2 cellular contexts compared by ENCODE assay signal in genomic region chr12:10278104-10278503, GRCh38.
A peak's percentile ranks its signal among the peaks of the same experiment; 100 is the strongest.
TF ChIP-seq lines count a peak whose summit lies in the region.

No MANE protein-coding gene starts in this region.

TF ChIP-seq in HepG2, 621 proteins besides CTCF, POLR2A, EP300 and RAD21:
- TF ChIP-seq FOXO4 (CRISPR knock-in tag; conservative IDR thresholded peaks at IDR 0.05) (no peak), PRDM15 (CRISPR knock-in tag; IDR thresholded peaks at IDR 0.05) (peak; percentile 64; the same call in 1 of the 2 replicates)

TF ChIP-seq in H1, 55 proteins besides CTCF, POLR2A, EP300 and RAD21:
- no peak for TF ChIP-seq SIN3A (conservative IDR thresholded peaks at IDR 0.05 in 1 of 2, IDR thresholded peaks at IDR 0.05 in 1 of 2; ENCODE audit: low read depth in 1 of 2, low read length in 2 of 2)
- TF ChIP-seq SP2 (IDR thresholded peaks at IDR 0.05; ENCODE audit: low read length): no peak
- TF ChIP-seq SUZ12 (IDR thresholded peaks at IDR 0.05; ENCODE audit: low read length): no peak
- no peak for TF ChIP-seq KDM4A (IDR thresholded peaks at IDR 0.05; ENCODE audit: low read depth, low read length, severe bottlenecking)
- no peak for TF ChIP-seq FOSL1 (IDR thresholded peaks at IDR 0.05; ENCODE audit: insufficient read depth, low read depth, low read length)
- TF ChIP-seq NANOG (IDR thresholded peaks at IDR 0.05; ENCODE audit: insufficient read depth, low read depth, low read length, poor library complexity, severe bottlenecking): no peak
- TF ChIP-seq MAX (IDR thresholded peaks at IDR 0.05): no peak
- TF ChIP-seq CHD1 (IDR thresholded peaks at IDR 0.05; ENCODE audit: low read depth, low read length): no peak
- TF ChIP-seq BRCA1 (IDR thresholded peaks at IDR 0.05; ENCODE audit: low read depth, low read length): no peak
- TF ChIP-seq YY1 (IDR thresholded peaks at IDR 0.05; ENCODE audit: low read depth, low read length): no peak
- TF ChIP-seq CBX5 (IDR thresholded peaks at IDR 0.05; ENCODE audit: low read depth, low read length): no peak
- TF ChIP-seq CBX8 (IDR thresholded peaks at IDR 0.05; ENCODE audit: borderline replicate concordance, low read depth, low read length): no peak
- no peak for TF ChIP-seq ASH2L (IDR thresholded peaks at IDR 0.05; ENCODE audit: low read length)
- no peak for TF ChIP-seq JUND (IDR thresholded peaks at IDR 0.05; ENCODE audit: low read length)
- no peak for TF ChIP-seq BACH1 (IDR thresholded peaks at IDR 0.05; ENCODE audit: low read length)
- no peak for TF ChIP-seq RNF2 (IDR thresholded peaks at IDR 0.05; ENCODE audit: borderline replicate concordance, low read depth, low read length, missing control alignments, poor library complexity, severe bottlenecking)
